1 cellular context compared by ENCODE assay signal in the genomic region with DNA sequence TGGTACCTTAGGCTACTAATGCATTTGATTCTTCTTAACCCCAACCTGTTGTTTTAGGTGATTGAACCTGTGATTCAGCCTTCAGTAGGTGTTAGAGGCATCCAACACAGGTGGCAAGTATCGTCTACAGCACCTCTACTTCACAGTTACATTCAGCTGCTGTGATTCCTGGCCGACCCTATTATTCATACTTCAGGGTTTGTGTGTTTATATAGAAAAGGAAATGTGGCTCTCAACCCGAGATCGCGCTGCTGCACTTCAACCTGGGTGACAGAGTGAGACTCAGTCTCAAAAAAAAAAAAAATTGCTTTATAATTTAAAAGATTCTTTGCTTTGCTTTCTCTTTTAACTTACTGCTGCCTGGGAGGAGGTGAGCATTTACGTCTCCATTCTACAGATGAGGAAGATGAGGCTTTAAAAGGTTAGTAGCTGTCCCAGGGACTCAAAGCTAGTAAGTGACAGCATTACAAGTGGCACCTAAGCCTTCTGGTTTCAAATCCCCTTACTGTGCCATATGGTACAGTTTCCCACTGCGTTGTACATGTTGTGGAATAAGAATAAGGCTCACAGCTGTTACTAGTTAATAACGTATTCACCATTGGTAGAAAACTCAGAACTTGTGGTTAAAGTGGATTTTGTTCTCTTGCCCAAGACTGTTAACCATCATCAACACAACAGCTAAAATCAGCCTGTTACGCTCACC.
A peak's percentile ranks its signal among the peaks of the same experiment; 100 is the strongest.
TF ChIP-seq lines count a peak whose summit lies in the region.

No MANE protein-coding gene starts in this region.

TF ChIP-seq in GM12878, 131 proteins besides CTCF, POLR2A, EP300 and RAD21 (continues in another document):
- TF ChIP-seq JUND (IDR thresholded peaks at IDR 0.05; ENCODE audit: low read depth, low read length) (no peak), CHD4 (IDR thresholded peaks at IDR 0.05) (no peak), SUPT20H (IDR thresholded peaks at IDR 0.05; ENCODE audit: borderline replicate concordance, control insufficient read depth, low read depth, low read length) (no peak), MTA2 (IDR thresholded peaks at IDR 0.05; ENCODE audit: low read depth) (peak; percentile 49; the same call in 1 of the 2 replicates), RFX5 (IDR thresholded peaks at IDR 0.05; ENCODE audit: low read depth, low read length) (no peak), STAT3 (IDR thresholded peaks at IDR 0.05; ENCODE audit: low read depth, low read length) (no peak), SPI1 (IDR thresholded peaks at IDR 0.05; ENCODE audit: borderline replicate concordance, insufficient read depth, low read depth, low read length) (peak; percentile 19; the same call in 1 of the 2 replicates), NR2F1 (conservative IDR thresholded peaks at IDR 0.05) (no peak), SP1 (IDR thresholded peaks at IDR 0.05; ENCODE audit: low read depth, low read length) (no peak), SIX5 (IDR thresholded peaks at IDR 0.05; ENCODE audit: low read depth, low read length, severe bottlenecking) (no peak), SREBF2 (IDR thresholded peaks at IDR 0.05; ENCODE audit: low read length) (no peak), NFIC (IDR thresholded peaks at IDR 0.05; ENCODE audit: low read depth, low read length) (no peak), HDAC2 (IDR thresholded peaks at IDR 0.05) (no peak), POLR2AphosphoS2 (IDR thresholded peaks at IDR 0.05; ENCODE audit: low read depth, low read length) (no peak), PML (IDR thresholded peaks at IDR 0.05; ENCODE audit: low read length) (no peak), RCOR1 (conservative IDR thresholded peaks at IDR 0.05; ENCODE audit: low read depth, low read length) (peak; percentile 69; the same call in 1 of the 2 replicates), FOXM1 (IDR thresholded peaks at IDR 0.05; ENCODE audit: low read depth, low read length) (no peak), YY1 (IDR thresholded peaks at IDR 0.05; ENCODE audit: low read depth, low read length) (no peak), CEBPB (IDR thresholded peaks at IDR 0.05; ENCODE audit: borderline replicate concordance in 1 of 2, low read depth in 2 of 2, low read length in 2 of 2) (no peak), STAT1 (conservative IDR thresholded peaks at IDR 0.05) (no peak), BHLHE40 (IDR thresholded peaks at IDR 0.05; ENCODE audit: borderline replicate concordance in 1 of 2, low read depth in 2 of 2, low read length in 1 of 2) (no peak; a peak in 1 of 4 replicates), IKZF1 (conservative IDR thresholded peaks at IDR 0.05) (peak; percentile 73), ZZZ3 (IDR thresholded peaks at IDR 0.05; ENCODE audit: control insufficient read depth, insufficient read length, low read depth) (no peak), DPF2 (IDR thresholded peaks at IDR 0.05) (no peak), BACH1 (IDR thresholded peaks at IDR 0.05; ENCODE audit: borderline replicate concordance) (no peak; the same call in 1 of the 2 replicates), MYB (IDR thresholded peaks at IDR 0.05; ENCODE audit: borderline replicate concordance, low read depth, low read length) (no peak), NRF1 (conservative IDR thresholded peaks at IDR 0.05; ENCODE audit: low read depth, low read length) (no peak), ATF7 (IDR thresholded peaks at IDR 0.05; ENCODE audit: low read depth) (peak; percentile 51), ZNF622 (IDR thresholded peaks at IDR 0.05) (no peak), NR2C1 (IDR thresholded peaks at IDR 0.05) (no peak)
- TF ChIP-seq, protein P1, sequence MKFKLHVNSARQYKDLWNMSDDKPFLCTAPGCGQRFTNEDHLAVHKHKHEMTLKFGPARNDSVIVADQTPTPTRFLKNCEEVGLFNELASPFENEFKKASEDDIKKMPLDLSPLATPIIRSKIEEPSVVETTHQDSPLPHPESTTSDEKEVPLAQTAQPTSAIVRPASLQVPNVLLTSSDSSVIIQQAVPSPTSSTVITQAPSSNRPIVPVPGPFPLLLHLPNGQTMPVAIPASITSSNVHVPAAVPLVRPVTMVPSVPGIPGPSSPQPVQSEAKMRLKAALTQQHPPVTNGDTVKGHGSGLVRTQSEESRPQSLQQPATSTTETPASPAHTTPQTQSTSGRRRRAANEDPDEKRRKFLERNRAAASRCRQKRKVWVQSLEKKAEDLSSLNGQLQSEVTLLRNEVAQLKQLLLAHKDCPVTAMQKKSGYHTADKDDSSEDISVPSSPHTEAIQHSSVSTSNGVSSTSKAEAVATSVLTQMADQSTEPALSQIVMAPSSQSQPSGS (IDR thresholded peaks at IDR 0.05; ENCODE audit: low read length) = no peak
- TF ChIP-seq, protein P2, sequence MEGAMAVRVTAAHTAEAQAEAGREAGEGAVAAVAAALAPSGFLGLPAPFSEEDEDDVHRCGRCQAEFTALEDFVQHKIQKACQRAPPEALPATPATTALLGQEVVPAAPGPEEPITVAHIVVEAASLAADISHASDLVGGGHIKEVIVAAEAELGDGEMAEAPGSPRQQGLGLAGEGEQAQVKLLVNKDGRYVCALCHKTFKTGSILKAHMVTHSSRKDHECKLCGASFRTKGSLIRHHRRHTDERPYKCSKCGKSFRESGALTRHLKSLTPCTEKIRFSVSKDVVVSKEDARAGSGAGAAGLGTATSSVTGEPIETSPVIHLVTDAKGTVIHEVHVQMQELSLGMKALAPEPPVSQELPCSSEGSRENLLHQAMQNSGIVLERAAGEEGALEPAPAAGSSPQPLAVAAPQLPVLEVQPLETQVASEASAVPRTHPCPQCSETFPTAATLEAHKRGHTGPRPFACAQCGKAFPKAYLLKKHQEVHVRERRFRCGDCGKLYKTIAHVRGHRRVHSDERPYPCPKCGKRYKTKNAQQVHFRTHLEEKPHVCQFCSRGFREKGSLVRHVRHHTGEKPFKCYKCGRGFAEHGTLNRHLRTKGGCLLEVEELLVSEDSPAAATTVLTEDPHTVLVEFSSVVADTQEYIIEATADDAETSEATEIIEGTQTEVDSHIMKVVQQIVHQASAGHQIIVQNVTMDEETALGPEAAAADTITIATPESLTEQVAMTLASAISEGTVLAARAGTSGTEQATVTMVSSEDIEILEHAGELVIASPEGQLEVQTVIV (IDR thresholded peaks at IDR 0.05; ENCODE audit: borderline replicate concordance, partially characterized antibody) = no peak
- TF ChIP-seq, protein P3, sequence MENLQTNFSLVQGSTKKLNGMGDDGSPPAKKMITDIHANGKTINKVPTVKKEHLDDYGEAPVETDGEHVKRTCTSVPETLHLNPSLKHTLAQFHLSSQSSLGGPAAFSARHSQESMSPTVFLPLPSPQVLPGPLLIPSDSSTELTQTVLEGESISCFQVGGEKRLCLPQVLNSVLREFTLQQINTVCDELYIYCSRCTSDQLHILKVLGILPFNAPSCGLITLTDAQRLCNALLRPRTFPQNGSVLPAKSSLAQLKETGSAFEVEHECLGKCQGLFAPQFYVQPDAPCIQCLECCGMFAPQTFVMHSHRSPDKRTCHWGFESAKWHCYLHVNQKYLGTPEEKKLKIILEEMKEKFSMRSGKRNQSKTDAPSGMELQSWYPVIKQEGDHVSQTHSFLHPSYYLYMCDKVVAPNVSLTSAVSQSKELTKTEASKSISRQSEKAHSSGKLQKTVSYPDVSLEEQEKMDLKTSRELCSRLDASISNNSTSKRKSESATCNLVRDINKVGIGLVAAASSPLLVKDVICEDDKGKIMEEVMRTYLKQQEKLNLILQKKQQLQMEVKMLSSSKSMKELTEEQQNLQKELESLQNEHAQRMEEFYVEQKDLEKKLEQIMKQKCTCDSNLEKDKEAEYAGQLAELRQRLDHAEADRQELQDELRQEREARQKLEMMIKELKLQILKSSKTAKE (IDR thresholded peaks at IDR 0.05; ENCODE audit: low read depth, poor library complexity, severe bottlenecking) = no peak
- TF ChIP-seq, protein P4, sequence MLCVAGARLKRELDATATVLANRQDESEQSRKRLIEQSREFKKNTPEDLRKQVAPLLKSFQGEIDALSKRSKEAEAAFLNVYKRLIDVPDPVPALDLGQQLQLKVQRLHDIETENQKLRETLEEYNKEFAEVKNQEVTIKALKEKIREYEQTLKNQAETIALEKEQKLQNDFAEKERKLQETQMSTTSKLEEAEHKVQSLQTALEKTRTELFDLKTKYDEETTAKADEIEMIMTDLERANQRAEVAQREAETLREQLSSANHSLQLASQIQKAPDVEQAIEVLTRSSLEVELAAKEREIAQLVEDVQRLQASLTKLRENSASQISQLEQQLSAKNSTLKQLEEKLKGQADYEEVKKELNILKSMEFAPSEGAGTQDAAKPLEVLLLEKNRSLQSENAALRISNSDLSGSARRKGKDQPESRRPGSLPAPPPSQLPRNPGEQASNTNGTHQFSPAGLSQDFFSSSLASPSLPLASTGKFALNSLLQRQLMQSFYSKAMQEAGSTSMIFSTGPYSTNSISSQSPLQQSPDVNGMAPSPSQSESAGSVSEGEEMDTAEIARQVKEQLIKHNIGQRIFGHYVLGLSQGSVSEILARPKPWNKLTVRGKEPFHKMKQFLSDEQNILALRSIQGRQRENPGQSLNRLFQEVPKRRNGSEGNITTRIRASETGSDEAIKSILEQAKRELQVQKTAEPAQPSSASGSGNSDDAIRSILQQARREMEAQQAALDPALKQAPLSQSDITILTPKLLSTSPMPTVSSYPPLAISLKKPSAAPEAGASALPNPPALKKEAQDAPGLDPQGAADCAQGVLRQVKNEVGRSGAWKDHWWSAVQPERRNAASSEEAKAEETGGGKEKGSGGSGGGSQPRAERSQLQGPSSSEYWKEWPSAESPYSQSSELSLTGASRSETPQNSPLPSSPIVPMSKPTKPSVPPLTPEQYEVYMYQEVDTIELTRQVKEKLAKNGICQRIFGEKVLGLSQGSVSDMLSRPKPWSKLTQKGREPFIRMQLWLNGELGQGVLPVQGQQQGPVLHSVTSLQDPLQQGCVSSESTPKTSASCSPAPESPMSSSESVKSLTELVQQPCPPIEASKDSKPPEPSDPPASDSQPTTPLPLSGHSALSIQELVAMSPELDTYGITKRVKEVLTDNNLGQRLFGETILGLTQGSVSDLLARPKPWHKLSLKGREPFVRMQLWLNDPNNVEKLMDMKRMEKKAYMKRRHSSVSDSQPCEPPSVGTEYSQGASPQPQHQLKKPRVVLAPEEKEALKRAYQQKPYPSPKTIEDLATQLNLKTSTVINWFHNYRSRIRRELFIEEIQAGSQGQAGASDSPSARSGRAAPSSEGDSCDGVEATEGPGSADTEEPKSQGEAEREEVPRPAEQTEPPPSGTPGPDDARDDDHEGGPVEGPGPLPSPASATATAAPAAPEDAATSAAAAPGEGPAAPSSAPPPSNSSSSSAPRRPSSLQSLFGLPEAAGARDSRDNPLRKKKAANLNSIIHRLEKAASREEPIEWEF (IDR thresholded peaks at IDR 0.05; ENCODE audit: insufficient replicate concordance, low read depth, low read length) = no peak
- TF ChIP-seq, protein P5, sequence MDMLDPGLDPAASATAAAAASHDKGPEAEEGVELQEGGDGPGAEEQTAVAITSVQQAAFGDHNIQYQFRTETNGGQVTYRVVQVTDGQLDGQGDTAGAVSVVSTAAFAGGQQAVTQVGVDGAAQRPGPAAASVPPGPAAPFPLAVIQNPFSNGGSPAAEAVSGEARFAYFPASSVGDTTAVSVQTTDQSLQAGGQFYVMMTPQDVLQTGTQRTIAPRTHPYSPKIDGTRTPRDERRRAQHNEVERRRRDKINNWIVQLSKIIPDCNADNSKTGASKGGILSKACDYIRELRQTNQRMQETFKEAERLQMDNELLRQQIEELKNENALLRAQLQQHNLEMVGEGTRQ (IDR thresholded peaks at IDR 0.05; ENCODE audit: borderline replicate concordance, low read depth, low read length) = no peak
- TF ChIP-seq, protein P6, sequence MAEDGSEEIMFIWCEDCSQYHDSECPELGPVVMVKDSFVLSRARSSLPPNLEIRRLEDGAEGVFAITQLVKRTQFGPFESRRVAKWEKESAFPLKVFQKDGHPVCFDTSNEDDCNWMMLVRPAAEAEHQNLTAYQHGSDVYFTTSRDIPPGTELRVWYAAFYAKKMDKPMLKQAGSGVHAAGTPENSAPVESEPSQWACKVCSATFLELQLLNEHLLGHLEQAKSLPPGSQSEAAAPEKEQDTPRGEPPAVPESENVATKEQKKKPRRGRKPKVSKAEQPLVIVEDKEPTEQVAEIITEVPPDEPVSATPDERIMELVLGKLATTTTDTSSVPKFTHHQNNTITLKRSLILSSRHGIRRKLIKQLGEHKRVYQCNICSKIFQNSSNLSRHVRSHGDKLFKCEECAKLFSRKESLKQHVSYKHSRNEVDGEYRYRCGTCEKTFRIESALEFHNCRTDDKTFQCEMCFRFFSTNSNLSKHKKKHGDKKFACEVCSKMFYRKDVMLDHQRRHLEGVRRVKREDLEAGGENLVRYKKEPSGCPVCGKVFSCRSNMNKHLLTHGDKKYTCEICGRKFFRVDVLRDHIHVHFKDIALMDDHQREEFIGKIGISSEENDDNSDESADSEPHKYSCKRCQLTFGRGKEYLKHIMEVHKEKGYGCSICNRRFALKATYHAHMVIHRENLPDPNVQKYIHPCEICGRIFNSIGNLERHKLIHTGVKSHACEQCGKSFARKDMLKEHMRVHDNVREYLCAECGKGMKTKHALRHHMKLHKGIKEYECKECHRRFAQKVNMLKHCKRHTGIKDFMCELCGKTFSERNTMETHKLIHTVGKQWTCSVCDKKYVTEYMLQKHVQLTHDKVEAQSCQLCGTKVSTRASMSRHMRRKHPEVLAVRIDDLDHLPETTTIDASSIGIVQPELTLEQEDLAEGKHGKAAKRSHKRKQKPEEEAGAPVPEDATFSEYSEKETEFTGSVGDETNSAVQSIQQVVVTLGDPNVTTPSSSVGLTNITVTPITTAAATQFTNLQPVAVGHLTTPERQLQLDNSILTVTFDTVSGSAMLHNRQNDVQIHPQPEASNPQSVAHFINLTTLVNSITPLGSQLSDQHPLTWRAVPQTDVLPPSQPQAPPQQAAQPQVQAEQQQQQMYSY (CRISPR knock-in tag; IDR thresholded peaks at IDR 0.05) = no peak
- TF ChIP-seq, protein P7, sequence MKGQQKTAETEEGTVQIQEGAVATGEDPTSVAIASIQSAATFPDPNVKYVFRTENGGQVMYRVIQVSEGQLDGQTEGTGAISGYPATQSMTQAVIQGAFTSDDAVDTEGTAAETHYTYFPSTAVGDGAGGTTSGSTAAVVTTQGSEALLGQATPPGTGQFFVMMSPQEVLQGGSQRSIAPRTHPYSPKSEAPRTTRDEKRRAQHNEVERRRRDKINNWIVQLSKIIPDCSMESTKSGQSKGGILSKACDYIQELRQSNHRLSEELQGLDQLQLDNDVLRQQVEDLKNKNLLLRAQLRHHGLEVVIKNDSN (IDR thresholded peaks at IDR 0.05; ENCODE audit: borderline replicate concordance, extremely low read length, insufficient read depth, low read depth, low read length) = no peak
